In genomic region chr17:80101946-80102706, GRCh38 we compare ENCODE assay signal across 8 cellular contexts. TPM values are rescaled to one million over a fixed set of nuclear protein-coding genes. Genes with fewer than 3 reads are reported as not detected.
A peak's percentile ranks its signal among the peaks of the same experiment; 100 is the strongest.
DNase-seq lines count a peak whose midpoint lies in the region; ATAC-seq and TF ChIP-seq lines count a peak whose summit lies in the region.

No MANE protein-coding gene starts in this region.

- TF ChIP-seq RAD21 in liver (IDR thresholded peaks at IDR 0.05), result no peak

- no peaks in the 10 kb centered on the region for H3K27me3 ChIP-seq in colonic mucosa
- H3K27me3 ChIP-seq in liver (ENCODE audit: control insufficient read depth in 4 of 4, insufficient read depth in 4 of 4, low read length in 3 of 4), result no peaks in the 10 kb centered on the region
- no peaks in the 10 kb centered on the region for H3K27me3 ChIP-seq in testis

- H3K9me3 ChIP-seq in colonic mucosa (no peaks in the 10 kb centered on the region), liver (ENCODE audit: control insufficient read depth in 4 of 4, low read length in 3 of 4) (no peaks in the 10 kb centered on the region), testis (no peaks in the 10 kb centered on the region)

- DNase-seq in NCI-H2081 (lab: John Stamatoyannopoulos, UW) (peak; percentile 10 to 26), NCI-H2081 treated with DMSO at 0.1 percent for 48 hours (lab: John Stamatoyannopoulos, UW) (no peak), SK-N-DZ (ENCODE audit: low spot score) (peak; percentile 56), colonic mucosa (peak; percentile 29), testis (peak; percentile 23), kidney glomerular epithelial cell (lab: John Stamatoyannopoulos, UW) (no peak)

- peak overlapping the region; percentile 96 for H3K4me3 ChIP-seq in colonic mucosa
- peak overlapping the region; percentile 65 to 86 (median 78) for H3K4me3 ChIP-seq in liver (ENCODE audit: low read depth in 1 of 3, low read length in 3 of 3)
- peak overlapping the region; percentile 85 to 88 for H3K4me3 ChIP-seq in testis

- 40% methylated on average over 23 of the region's 23 CpGs for WGBS in liver
- WGBS in testis, 2 donors, result 35 to 42% methylated on average over 12 to 23 of the region's 23 CpGs

- H3K27ac ChIP-seq in colonic mucosa, result peak overlapping the region; percentile 56
- H3K27ac ChIP-seq in liver (ENCODE audit: low read depth in 1 of 2, low read length in 2 of 2), result peak overlapping the region in 1 of 2 donors; percentile 52
- peak overlapping the region; percentile 72 to 94 for H3K27ac ChIP-seq in testis

- peak; percentile 26 for ATAC-seq in HG03354 (IDR thresholded peaks at IDR 0.05; ENCODE audit: poor library complexity, severe bottlenecking, unreplicated experiment)

- no peaks in the 10 kb centered on the region for H3K36me3 ChIP-seq in colonic mucosa
- H3K36me3 ChIP-seq in liver (ENCODE audit: control insufficient read depth in 4 of 4, insufficient read depth in 3 of 4, low read depth in 1 of 4, low read length in 3 of 4), result no peaks in the 10 kb centered on the region
- H3K36me3 ChIP-seq in testis (ENCODE audit: low read depth, missing control alignments), result no peaks in the 10 kb centered on the region

- TF ChIP-seq POLR2A in testis (IDR thresholded peaks at IDR 0.05), result no peak

- H3K9ac ChIP-seq in colonic mucosa (ENCODE audit: low read depth in 2 of 2, low read length in 2 of 2) (peak overlapping the region; percentile 92 to 94), liver (ENCODE audit: low read depth in 1 of 2, low read length in 2 of 2) (peak overlapping the region; percentile 12 to 42)

- H3K4me1 ChIP-seq in colonic mucosa, result no peaks in the 10 kb centered on the region
- H3K4me1 ChIP-seq in liver (ENCODE audit: control insufficient read depth in 4 of 4, insufficient read depth in 4 of 4, low read length in 3 of 4), result peaks cover 0 to 18% (median 11%) of the 10 kb centered on the region in 4 donors
- H3K4me1 ChIP-seq in testis, result peaks cover 14% of the 10 kb centered on the region

- TF ChIP-seq CTCF in colonic mucosa (IDR thresholded peaks at IDR 0.05) (no peak), liver (IDR thresholded peaks at IDR 0.05; ENCODE audit: low read depth, low read length, missing input control) (no peak), testis (IDR thresholded peaks at IDR 0.05) (no peak)

- intact Hi-C loops in colonic mucosa (cut with DNase I) (no loop called here), testis (cut with DNase I; ENCODE audit: low total_unique reads) (no loop called here)

TF ChIP-seq in liver, 16 proteins besides CTCF, POLR2A, EP300 and RAD21:
- TF ChIP-seq REST (IDR thresholded peaks at IDR 0.05) (no peak), EGR1 (IDR thresholded peaks at IDR 0.05; ENCODE audit: low read depth in 2 of 2) (no peak), YY1 (IDR thresholded peaks at IDR 0.05) (no peak), SP1 (IDR thresholded peaks at IDR 0.05) (no peak), ZBTB33 (IDR thresholded peaks at IDR 0.05) (no peak), HNF4A (conservative IDR thresholded peaks at IDR 0.05) (no peak), RXRA (IDR thresholded peaks at IDR 0.05) (no peak), TAF1 (conservative IDR thresholded peaks at IDR 0.05) (no peak), ATF3 (IDR thresholded peaks at IDR 0.05) (no peak)

RNA-seq across cellular contexts. Expression of gene GAA, which starts 0.7 kb away (rescaled TPM):
- polyA plus RNA-seq in SK-N-DZ (2014; cell fraction: cytosol; rRNA removed), result 97.9 and 111 TPM in 2 replicates
- 787 and 878 TPM in 2 replicates for polyA plus RNA-seq in SK-N-DZ (2014; cell fraction: nucleus; rRNA removed)
- total RNA-seq in colonic mucosa, result 10 to 100 TPM; 34.0 to 59.4 TPM
- 10 to 100 TPM; 21.3 to 31.0 TPM for total RNA-seq in liver
- polyA plus RNA-seq in liver, result 10 to 100 TPM; 43.0 to 58.7 TPM
- total RNA-seq in testis, result 100 to 1,000 TPM; 166 to 190 TPM
- 155 TPM for polyA plus RNA-seq in testis (ENCODE audit: insufficient read depth, low read depth, low replicate concordance)

RNA-seq across cellular contexts. Expression of gene EIF4A3, which starts 44.8 kb away (rescaled TPM):
- 178 and 196 TPM in 2 replicates for polyA plus RNA-seq in SK-N-DZ (2014; cell fraction: cytosol; rRNA removed)
- polyA plus RNA-seq in SK-N-DZ (2014; cell fraction: nucleus; rRNA removed), result 93.9 and 164 TPM in 2 replicates
- total RNA-seq in colonic mucosa (100 to 1,000 TPM in 1 of 2 donors, 10 to 100 TPM in 1; 99.8 to 114 TPM), liver (10 to 100 TPM; 33.8 to 35.1 TPM), testis (10 to 100 TPM; 67.1 to 85.6 TPM)
- polyA plus RNA-seq in liver (10 to 100 TPM; 29.0 to 33.1 TPM), testis (ENCODE audit: insufficient read depth, low read depth, low replicate concordance) (99.3 TPM)

Comparison
In these comparisons a context has a peak if more than half of its experiments do, and no peak if none do; other contexts are left out.
1. DNase-seq: peak in NCI-H2081 (2 of 2), SK-N-DZ (single experiment), colonic mucosa (single experiment) and testis (single experiment); none in NCI-H2081 treated with DMSO at 0.1 percent for 48 hours (single experiment) and kidney glomerular epithelial cell (single experiment).
2. Peak in every context shown above with its lines, with median percentiles within 50 percentile points of each other: H3K4me3 ChIP-seq.